ENCODE assay signal across 8 cellular contexts in genomic region chr11:11036185-11037161, GRCh38.
DNase-seq lines count a peak whose midpoint lies in the region; ATAC-seq and TF ChIP-seq lines count a peak whose summit lies in the region.

No MANE protein-coding gene starts in this region.

- no peaks in the 10 kb centered on the region for H3K36me3 ChIP-seq in BJ (ENCODE audit: control insufficient read depth, insufficient read depth, low read length)

- peaks cover 1% of the 10 kb centered on the region for H3K27me3 ChIP-seq in BJ (ENCODE audit: control insufficient read depth, insufficient read depth, low read length)

- H3K9me3 Mint-ChIP-seq in endothelial cell (ENCODE audit: unreplicated experiment), result no peaks in the 10 kb centered on the region

- POLR2A ChIA-PET in BJ (lab: Charles Lee), result interaction anchor here (1.0 kb wide), 1 partner anchor 227 kb away, joined by 3 read pairs; no protein-coding TSS in a partner anchor

- no peak overlapping the region for H3K4me3 Mint-ChIP-seq in endothelial cell (ENCODE audit: unreplicated experiment)

- ATAC-seq in GM18873 (IDR thresholded peaks at IDR 0.05; ENCODE audit: low FRiP score, unreplicated experiment), result no peak

- CTCF ChIA-PET in BJ (lab: Yijun Ruan, JAX), result interaction anchor here (0.6 to 8.4 kb wide), 16 partner anchors 9 to 750 kb away, joined by 3 to 72 read pairs (median 4); no protein-coding TSS in a partner anchor

- H3K36me3 Mint-ChIP-seq in endothelial cell (ENCODE audit: low read depth, unreplicated experiment), result no peaks in the 10 kb centered on the region

- peak; percentile 61 for TF ChIP-seq CTCF in BJ (IDR thresholded peaks at IDR 0.05; ENCODE audit: insufficient read depth, low read depth, low read length)
- peak; percentile 77 for TF ChIP-seq CTCF in GM12873 (IDR thresholded peaks at IDR 0.05; ENCODE audit: insufficient read depth, low read depth, low read length, missing control alignments)
- TF ChIP-seq CTCF in endothelial cell (IDR thresholded peaks at IDR 0.05; ENCODE audit: unreplicated experiment), result peak; percentile 61

- peaks cover 4% of the 10 kb centered on the region for H3K27me3 Mint-ChIP-seq in endothelial cell (ENCODE audit: unreplicated experiment)

- H3K4me1 Mint-ChIP-seq in endothelial cell (ENCODE audit: unreplicated experiment), result peaks cover 18% of the 10 kb centered on the region

- H3K27ac Mint-ChIP-seq in endothelial cell (ENCODE audit: unreplicated experiment), result no peak overlapping the region

- H3K4me3 ChIP-seq in BJ (ENCODE audit: low read depth, low read length), result no peak overlapping the region

- DNase-seq in BJ (ENCODE audit: low read depth), result no peak
- peak; percentile 37 for DNase-seq in MV-4-11 (lab: John Stamatoyannopoulos, UW)
- peak; percentile 12 for DNase-seq in T follicular helper cell (ENCODE audit: low read depth)
- DNase-seq in endothelial cell (ENCODE audit: low spot score), result peak; percentile 46
- peak; percentile 29 for DNase-seq in middle frontal gyrus (ENCODE audit: extremely low spot score, low spot score)
- DNase-seq in GF-D8 (lab: John Stamatoyannopoulos, UW), result no peak

Comparison
In these comparisons a context has a peak if more than half of its experiments do, and no peak if none do; other contexts are left out.
1. DNase-seq: peak in MV-4-11 (single experiment), T follicular helper cell (single experiment), endothelial cell (single experiment) and middle frontal gyrus (single experiment); none in BJ (single experiment) and GF-D8 (single experiment).
2. Peak in every context shown above with its lines, with median percentiles within 50 percentile points of each other: CTCF ChIP-seq.